8 cellular contexts compared by ENCODE assay signal in the genomic region with DNA sequence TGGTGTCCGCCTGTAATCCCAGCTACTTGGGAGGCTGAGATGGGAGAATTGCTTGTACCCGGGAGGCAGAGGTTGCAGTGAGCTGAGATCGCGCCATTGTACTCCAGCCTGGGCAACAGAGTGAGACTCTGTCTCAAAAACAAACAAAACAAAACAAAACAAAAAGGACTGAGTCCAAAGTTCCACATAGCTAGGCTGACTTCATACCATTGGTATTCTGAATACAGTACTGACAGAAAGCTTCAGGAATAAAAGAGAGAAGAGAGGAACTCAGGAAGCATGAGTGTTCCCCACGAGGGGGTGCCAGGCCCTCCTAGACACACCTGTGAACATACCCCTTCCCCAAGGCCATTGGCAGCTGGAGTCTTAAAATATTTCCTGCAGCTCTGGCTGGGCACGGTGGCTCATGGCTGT. TPM values are rescaled to one million over a fixed set of nuclear protein-coding genes. Genes with fewer than 3 reads are reported as not detected.
DNase-seq lines count a peak whose midpoint lies in the region; ATAC-seq, FAIRE-seq and TF ChIP-seq lines count a peak whose summit lies in the region.
"Not testable (repeated sequence)": the region's sequence is repeated elsewhere in the genome, so short reads cannot be mapped to it uniquely, and the experiment has no call there.
"Had no signal": no experiment of that assay in that cellular context is flagged by ENCODE, and none has a peak within 500 bp of the region (broad histone marks: within the 10 kb centered on the region; RNA-seq: fewer than 3 reads in every experiment).

No MANE protein-coding gene starts in this region.

- not testable (repeated sequence) for H3K27me3 ChIP-seq in hepatocyte; liver (ENCODE audit: control insufficient read depth in 4 of 4, insufficient read depth in 4 of 4, low read length in 3 of 4); pancreas

- H3K79me2 ChIP-seq in hepatocyte, result not testable (repeated sequence)

- FAIRE-seq in pancreas (lab: Jason Lieb, UNC), result not testable (repeated sequence)

- H3K27ac ChIP-seq in hepatocyte; liver (ENCODE audit: low read depth in 1 of 2, low read length in 2 of 2); pancreas: not testable (repeated sequence)

- not testable (repeated sequence) for TF ChIP-seq RAD21 in liver (IDR thresholded peaks at IDR 0.05)

- not testable (repeated sequence) for H3K4me3 Mint-ChIP-seq in WTC11

- H3K4me2 ChIP-seq in hepatocyte, result not testable (repeated sequence)

- not testable (repeated sequence) for H3K36me3 Mint-ChIP-seq in WTC11

- peak; percentile 39 for ATAC-seq in WTC11
- ATAC-seq in pancreas, result peak in 3 of 4 donors; percentile 54 to 74 (median 58)

- not testable (repeated sequence) for TF ChIP-seq CTCF in WTC11 (IDR thresholded peaks at IDR 0.05); choroid plexus epithelial cell (conservative IDR thresholded peaks at IDR 0.05; ENCODE audit: low read depth, low read length); liver (IDR thresholded peaks at IDR 0.05; ENCODE audit: low read depth, low read length, missing input control); pancreas (IDR thresholded peaks at IDR 0.05)
- peak; percentile 5 for TF ChIP-seq CTCF in hepatocyte (IDR thresholded peaks at IDR 0.05; ENCODE audit: poor library complexity)

- H2AFZ ChIP-seq in hepatocyte, result not testable (repeated sequence)

- POLR2A ChIA-PET in WTC11 (lab: Charles Lee), result not testable (repeated sequence)

- DNase-seq in ELF-1 (ENCODE audit: low read depth, low spot score), result peak; percentile 4
- peak; percentile 36 for DNase-seq in M059J (ENCODE audit: low read depth)
- DNase-seq in WTC11 (ENCODE audit: low spot score); pancreas: not testable (repeated sequence)
- peak; percentile 6 for DNase-seq in choroid plexus epithelial cell (ENCODE audit: low read depth)
- peak; percentile 16 for DNase-seq in hepatocyte (ENCODE audit: low spot score)

- WGBS in hepatocyte (ENCODE audit: low lambda C conversion rate, missing lambda C conversion rate), result 79% methylated on average over 6 of the region's 6 CpGs
- 70% methylated on average over 6 of the region's 6 CpGs for WGBS in liver
- 66 to 71% methylated on average over 6 of the region's 6 CpGs for WGBS in pancreas, 2 donors

- not testable (repeated sequence) for H3K4me3 ChIP-seq in choroid plexus epithelial cell (ENCODE audit: low read depth, low read length); hepatocyte; liver (ENCODE audit: low read depth in 1 of 3, low read length in 3 of 3); pancreas

- not testable (repeated sequence) for H3K4me1 ChIP-seq in hepatocyte (ENCODE audit: insufficient read depth); liver (ENCODE audit: control insufficient read depth in 4 of 4, insufficient read depth in 4 of 4, low read length in 3 of 4); pancreas

- H3K27me3 Mint-ChIP-seq in WTC11 (ENCODE audit: low read depth), result not testable (repeated sequence)

- not testable (repeated sequence) for H4K20me1 ChIP-seq in hepatocyte (ENCODE audit: insufficient read depth, poor library complexity, severe bottlenecking)

- H3K9me2 ChIP-seq in hepatocyte (replicated peaks; ENCODE audit: insufficient read depth), result not testable (repeated sequence)

- H3K9me3 ChIP-seq in hepatocyte (ENCODE audit: low read depth); liver (ENCODE audit: control insufficient read depth in 4 of 4, low read length in 3 of 4); pancreas: not testable (repeated sequence)

- not testable (repeated sequence) for H3K4me1 Mint-ChIP-seq in WTC11

- H3K9me3 Mint-ChIP-seq in WTC11, result peaks cover 14% of the 10 kb centered on the region

- intact Hi-C loops in pancreas (cut with DNase I), result not testable (repeated sequence)

- peak overlapping the region; percentile 41; the same call in 1 of the 2 replicates for H3K27ac Mint-ChIP-seq in WTC11

- H3K36me3 ChIP-seq in hepatocyte (replicated peaks; ENCODE audit: insufficient read depth, low read depth); liver (ENCODE audit: control insufficient read depth in 4 of 4, insufficient read depth in 3 of 4, low read depth in 1 of 4, low read length in 3 of 4); pancreas: not testable (repeated sequence)

- CTCF ChIA-PET in WTC11 (lab: Charles Lee), result interaction anchor here (0.6 kb wide), 2 partner anchors 11 to 12 kb away, joined by 3 to 4 read pairs; no protein-coding TSS in a partner anchor

- H3K9ac ChIP-seq in liver (ENCODE audit: low read depth in 1 of 2, low read length in 2 of 2), result not testable (repeated sequence)

TF ChIP-seq in liver, 16 proteins besides CTCF, POLR2A, EP300 and RAD21:
- TF ChIP-seq SP1 (IDR thresholded peaks at IDR 0.05) (peak; percentile 11), HNF4A (conservative IDR thresholded peaks at IDR 0.05) (peak; percentile 43 to 55)

RNA-seq across cellular contexts. Expression of a gene that starts 11.7 kb away (rescaled TPM):
- total RNA-seq in M059J (2014; rRNA removed; shearing (Covaris generic)), result not detected in 2 replicates
- total RNA-seq in WTC11 (2021) (not detected in 3 replicates), hepatocyte (not detected in 2 replicates), liver (not detected), pancreas (not detected)
- polyA plus RNA-seq in hepatocyte (0.37 TPM in 1 of 2 replicates, not detected in the other), liver (not detected), pancreas (under 1 TPM; 0.70 to 0.84 TPM)
- total RNA-seq: Peyer's patch had no signal

RNA-seq across cellular contexts. Expression of a gene that starts 29.6 kb away (rescaled TPM):
- total RNA-seq in M059J (2014; rRNA removed; shearing (Covaris generic)), result 92.8 and 114 TPM in 2 replicates
- total RNA-seq in WTC11 (2021) (114 to 124 TPM (median 116 TPM) in 3 replicates), hepatocyte (64.1 and 67.8 TPM in 2 replicates), liver (10 to 100 TPM; 21.2 to 33.0 TPM), pancreas (10 to 100 TPM; 14.7 to 32.3 (median 28.1) TPM)
- polyA plus RNA-seq in hepatocyte (65.9 and 71.6 TPM in 2 replicates), liver (10 to 100 TPM; 24.8 to 26.2 TPM), pancreas (10 to 100 TPM; 23.2 to 24.8 TPM)
